Comparison of ENCODE assay signal across 1 cellular context in genomic region chr2:47237375-47238357, GRCh38.
TF ChIP-seq lines count a peak whose summit lies in the region.

No MANE protein-coding gene starts in this region.

TF ChIP-seq in K562, 482 proteins besides CTCF, POLR2A, EP300 and RAD21 (continued from another document and continues in another):
- TF ChIP-seq CTCFL (IDR thresholded peaks at IDR 0.05; ENCODE audit: borderline replicate concordance, insufficient read depth, low read depth, low read length, poor library complexity, severe bottlenecking): no peak
- no peak for TF ChIP-seq NR2F6 (CRISPR knock-in tag; IDR thresholded peaks at IDR 0.05)
- TF ChIP-seq PHF8 (IDR thresholded peaks at IDR 0.05; ENCODE audit: borderline replicate concordance, low read length): no peak
- no peak for TF ChIP-seq E2F3 (CRISPR knock-in tag; IDR thresholded peaks at IDR 0.05)
- no peak for TF ChIP-seq ZNF212 (CRISPR knock-in tag; IDR thresholded peaks at IDR 0.05)
- no peak for TF ChIP-seq FOXA1 (IDR thresholded peaks at IDR 0.05; ENCODE audit: borderline replicate concordance)
- TF ChIP-seq, protein P1, sequence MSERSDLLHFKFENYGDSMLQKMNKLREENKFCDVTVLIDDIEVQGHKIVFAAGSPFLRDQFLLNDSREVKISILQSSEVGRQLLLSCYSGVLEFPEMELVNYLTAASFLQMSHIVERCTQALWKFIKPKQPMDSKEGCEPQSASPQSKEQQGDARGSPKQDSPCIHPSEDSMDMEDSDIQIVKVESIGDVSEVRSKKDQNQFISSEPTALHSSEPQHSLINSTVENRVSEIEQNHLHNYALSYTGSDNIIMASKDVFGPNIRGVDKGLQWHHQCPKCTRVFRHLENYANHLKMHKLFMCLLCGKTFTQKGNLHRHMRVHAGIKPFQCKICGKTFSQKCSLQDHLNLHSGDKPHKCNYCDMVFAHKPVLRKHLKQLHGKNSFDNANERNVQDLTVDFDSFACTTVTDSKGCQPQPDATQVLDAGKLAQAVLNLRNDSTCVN (CRISPR knock-in tag; IDR thresholded peaks at IDR 0.05): no peak
- no peak for TF ChIP-seq POU5F1 (IDR thresholded peaks at IDR 0.05; ENCODE audit: borderline replicate concordance, low read depth, low read length, partially characterized antibody)
- TF ChIP-seq MEF2D (tag; conservative IDR thresholded peaks at IDR 0.05; ENCODE audit: low read depth): 0 out of 2 replicates have a peak, but pooled peaks have one; percentile 22
- TF ChIP-seq MECOM (CRISPR knock-in tag; IDR thresholded peaks at IDR 0.05): 0 out of 2 replicates have a peak, but pooled peaks have one; percentile 47
- no peak for TF ChIP-seq ZC3H8 (IDR thresholded peaks at IDR 0.05)
- TF ChIP-seq ATF6 (CRISPR knock-in tag; IDR thresholded peaks at IDR 0.05): no peak
- peak; percentile 58 for TF ChIP-seq GABPB1 (CRISPR knock-in tag; IDR thresholded peaks at IDR 0.05)
- TF ChIP-seq IRF2 (CRISPR knock-in tag; IDR thresholded peaks at IDR 0.05): no peak
- TF ChIP-seq ZNF511 (CRISPR knock-in tag; IDR thresholded peaks at IDR 0.05): no peak
- TF ChIP-seq NR2C1 (IDR thresholded peaks at IDR 0.05): no peak
- no peak for TF ChIP-seq NR2C1 (tag; IDR thresholded peaks at IDR 0.05)
- TF ChIP-seq SMARCB1 (IDR thresholded peaks at IDR 0.05; ENCODE audit: insufficient read length, low read depth): no peak
- TF ChIP-seq ZFX (CRISPR knock-in tag; IDR thresholded peaks at IDR 0.05): peak; percentile 85
- TF ChIP-seq ZNF444 (CRISPR knock-in tag; IDR thresholded peaks at IDR 0.05): no peak
- no peak for TF ChIP-seq DACH1 (IDR thresholded peaks at IDR 0.05; ENCODE audit: partially characterized antibody)
- TF ChIP-seq SRSF3 (IDR thresholded peaks at IDR 0.05; ENCODE audit: insufficient read depth, low read length): no peak
- no peak for TF ChIP-seq ZNF384 (IDR thresholded peaks at IDR 0.05; ENCODE audit: low read depth, low read length)
- TF ChIP-seq YBX1 (IDR thresholded peaks at IDR 0.05): no peak
- peak; percentile 68; the same call in 1 of the 2 replicates for TF ChIP-seq ZEB2 (IDR thresholded peaks at IDR 0.05)
- TF ChIP-seq SETDB1 (IDR thresholded peaks at IDR 0.05; ENCODE audit: low read length): no peak
- TF ChIP-seq ZNF445 (CRISPR knock-in tag; IDR thresholded peaks at IDR 0.05; ENCODE audit: low read depth): no peak
- no peak for TF ChIP-seq ZNF707 (CRISPR knock-in tag; conservative IDR thresholded peaks at IDR 0.05)
- TF ChIP-seq PRPF4 (IDR thresholded peaks at IDR 0.05; ENCODE audit: insufficient read depth, low read depth, low read length, poor library complexity, severe bottlenecking): no peak
- TF ChIP-seq ZNF57 (CRISPR knock-in tag; IDR thresholded peaks at IDR 0.05): no peak
- TF ChIP-seq ZNF77 (CRISPR knock-in tag; IDR thresholded peaks at IDR 0.05): no peak
- no peak for TF ChIP-seq ASH1L (IDR thresholded peaks at IDR 0.05; ENCODE audit: borderline replicate concordance, low read depth, partially characterized antibody)
- TF ChIP-seq ZNF316 (IDR thresholded peaks at IDR 0.05): peak; percentile 19
- no peak for TF ChIP-seq CBFB (CRISPR knock-in tag; IDR thresholded peaks at IDR 0.05)
- peak; percentile 50 for TF ChIP-seq HNRNPLL (IDR thresholded peaks at IDR 0.05; ENCODE audit: low read depth, low read length, poor library complexity, severe bottlenecking)
- TF ChIP-seq, protein P2, sequence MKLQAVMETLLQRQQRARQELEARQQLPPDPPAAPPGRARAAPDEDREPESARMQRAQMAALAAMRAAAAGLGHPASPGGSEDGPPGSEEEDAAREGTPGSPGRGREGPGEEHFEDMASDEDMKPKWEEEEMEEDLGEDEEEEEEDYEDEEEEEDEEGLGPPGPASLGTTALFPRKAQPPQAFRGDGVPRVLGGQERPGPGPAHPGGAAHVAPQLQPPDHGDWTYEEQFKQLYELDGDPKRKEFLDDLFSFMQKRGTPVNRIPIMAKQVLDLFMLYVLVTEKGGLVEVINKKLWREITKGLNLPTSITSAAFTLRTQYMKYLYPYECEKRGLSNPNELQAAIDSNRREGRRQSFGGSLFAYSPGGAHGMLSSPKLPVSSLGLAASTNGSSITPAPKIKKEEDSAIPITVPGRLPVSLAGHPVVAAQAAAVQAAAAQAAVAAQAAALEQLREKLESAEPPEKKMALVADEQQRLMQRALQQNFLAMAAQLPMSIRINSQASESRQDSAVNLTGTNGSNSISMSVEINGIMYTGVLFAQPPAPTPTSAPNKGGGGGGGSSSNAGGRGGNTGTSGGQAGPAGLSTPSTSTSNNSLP (IDR thresholded peaks at IDR 0.05; ENCODE audit: borderline replicate concordance, low read depth, low read length): no peak
- TF ChIP-seq ESRRA (IDR thresholded peaks at IDR 0.05; ENCODE audit: borderline replicate concordance, low read depth): no peak
- TF ChIP-seq ZNF79 (CRISPR knock-in tag; IDR thresholded peaks at IDR 0.05; ENCODE audit: low read depth): no peak
- TF ChIP-seq SIX5 (IDR thresholded peaks at IDR 0.05; ENCODE audit: borderline replicate concordance in 1 of 2, insufficient read depth in 1 of 2, low read depth in 1 of 2, low read length in 2 of 2): no peak
- TF ChIP-seq, protein P3, sequence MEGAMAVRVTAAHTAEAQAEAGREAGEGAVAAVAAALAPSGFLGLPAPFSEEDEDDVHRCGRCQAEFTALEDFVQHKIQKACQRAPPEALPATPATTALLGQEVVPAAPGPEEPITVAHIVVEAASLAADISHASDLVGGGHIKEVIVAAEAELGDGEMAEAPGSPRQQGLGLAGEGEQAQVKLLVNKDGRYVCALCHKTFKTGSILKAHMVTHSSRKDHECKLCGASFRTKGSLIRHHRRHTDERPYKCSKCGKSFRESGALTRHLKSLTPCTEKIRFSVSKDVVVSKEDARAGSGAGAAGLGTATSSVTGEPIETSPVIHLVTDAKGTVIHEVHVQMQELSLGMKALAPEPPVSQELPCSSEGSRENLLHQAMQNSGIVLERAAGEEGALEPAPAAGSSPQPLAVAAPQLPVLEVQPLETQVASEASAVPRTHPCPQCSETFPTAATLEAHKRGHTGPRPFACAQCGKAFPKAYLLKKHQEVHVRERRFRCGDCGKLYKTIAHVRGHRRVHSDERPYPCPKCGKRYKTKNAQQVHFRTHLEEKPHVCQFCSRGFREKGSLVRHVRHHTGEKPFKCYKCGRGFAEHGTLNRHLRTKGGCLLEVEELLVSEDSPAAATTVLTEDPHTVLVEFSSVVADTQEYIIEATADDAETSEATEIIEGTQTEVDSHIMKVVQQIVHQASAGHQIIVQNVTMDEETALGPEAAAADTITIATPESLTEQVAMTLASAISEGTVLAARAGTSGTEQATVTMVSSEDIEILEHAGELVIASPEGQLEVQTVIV (CRISPR knock-in tag; IDR thresholded peaks at IDR 0.05; ENCODE audit: borderline replicate concordance): no peak
- no peak for TF ChIP-seq ERF (CRISPR knock-in tag; IDR thresholded peaks at IDR 0.05)
- no peak for TF ChIP-seq HMGXB4 (CRISPR knock-in tag; IDR thresholded peaks at IDR 0.05)
- TF ChIP-seq PTBP1 (IDR thresholded peaks at IDR 0.05; ENCODE audit: low read depth, low read length): no peak
- TF ChIP-seq PML (IDR thresholded peaks at IDR 0.05; ENCODE audit: low read length): no peak
- 0 out of 4 replicates have a peak, but pooled peaks of 1 of the 2 experiments have one; percentile 45 for TF ChIP-seq ARNT (IDR thresholded peaks at IDR 0.05)
- TF ChIP-seq GTF3C2 (IDR thresholded peaks at IDR 0.05; ENCODE audit: borderline replicate concordance, extremely low read depth, insufficient read length): no peak
- TF ChIP-seq ZKSCAN8 (CRISPR knock-in tag; IDR thresholded peaks at IDR 0.05): no peak
- TF ChIP-seq MCM5 (IDR thresholded peaks at IDR 0.05; ENCODE audit: low read depth): no peak
- TF ChIP-seq, protein P4, sequence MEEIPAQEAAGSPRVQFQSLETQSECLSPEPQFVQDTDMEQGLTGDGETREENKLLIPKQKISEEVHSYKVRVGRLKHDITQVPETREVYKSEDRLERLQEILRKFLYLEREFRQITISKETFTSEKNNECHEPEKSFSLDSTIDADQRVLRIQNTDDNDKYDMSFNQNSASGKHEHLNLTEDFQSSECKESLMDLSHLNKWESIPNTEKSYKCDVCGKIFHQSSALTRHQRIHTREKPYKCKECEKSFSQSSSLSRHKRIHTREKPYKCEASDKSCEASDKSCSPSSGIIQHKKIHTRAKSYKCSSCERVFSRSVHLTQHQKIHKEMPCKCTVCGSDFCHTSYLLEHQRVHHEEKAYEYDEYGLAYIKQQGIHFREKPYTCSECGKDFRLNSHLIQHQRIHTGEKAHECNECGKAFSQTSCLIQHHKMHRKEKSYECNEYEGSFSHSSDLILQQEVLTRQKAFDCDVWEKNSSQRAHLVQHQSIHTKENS (CRISPR knock-in tag; IDR thresholded peaks at IDR 0.05): no peak
- TF ChIP-seq ZNF717 (CRISPR knock-in tag; IDR thresholded peaks at IDR 0.05): no peak
- peak; percentile 64 for TF ChIP-seq TFAP4 (CRISPR knock-in tag; IDR thresholded peaks at IDR 0.05; ENCODE audit: borderline replicate concordance)
- no peak for TF ChIP-seq ZNF507 (tag; conservative IDR thresholded peaks at IDR 0.05)
- no peak for TF ChIP-seq ZNF586 (CRISPR knock-in tag; conservative IDR thresholded peaks at IDR 0.05)
- no peak for TF ChIP-seq JUNB (CRISPR knock-in tag; conservative IDR thresholded peaks at IDR 0.05)
- TF ChIP-seq CHCHD3 (CRISPR knock-in tag; IDR thresholded peaks at IDR 0.05): no peak
- TF ChIP-seq GTF2A2 (tag; IDR thresholded peaks at IDR 0.05): no peak
